Comparison of ENCODE assay signal across 11 cellular contexts in the genomic region with DNA sequence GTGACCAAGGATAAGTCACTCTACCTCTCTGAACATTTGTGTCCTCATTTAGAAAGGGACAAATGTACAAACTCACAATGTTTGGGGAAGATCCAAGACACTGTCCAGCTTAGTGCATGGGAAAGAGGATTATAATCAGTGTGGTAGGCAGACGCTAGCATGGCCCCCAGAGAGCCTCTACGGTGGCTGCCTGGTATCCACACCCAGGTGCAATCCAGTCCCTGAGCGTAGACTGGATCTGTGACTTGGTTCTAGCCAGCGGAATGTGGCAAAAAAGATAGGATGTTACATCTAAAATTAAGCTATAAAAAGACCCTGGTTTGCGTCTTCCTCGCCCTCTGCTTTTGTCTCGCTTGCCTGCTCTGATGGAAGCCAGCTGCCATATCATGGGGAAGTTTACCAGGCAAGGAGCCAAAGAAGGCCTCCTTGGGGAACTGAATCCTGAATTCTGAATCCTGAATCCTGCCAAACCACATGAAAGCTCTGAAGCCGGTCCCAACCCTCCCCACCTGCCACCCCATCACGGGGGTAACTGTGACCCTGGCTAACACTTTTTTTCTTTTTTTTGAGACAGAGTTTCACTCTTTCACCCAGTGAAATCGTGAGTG. TPM values are rescaled to one million over a fixed set of nuclear protein-coding genes. Genes with fewer than 3 reads are reported as not detected.
DNase-seq lines count a peak whose midpoint lies in the region; ATAC-seq and TF ChIP-seq lines count a peak whose summit lies in the region.
"Had no signal": no experiment of that assay in that cellular context is flagged by ENCODE, and none has a peak within 500 bp of the region (broad histone marks: within the 10 kb centered on the region; RNA-seq: fewer than 3 reads in every experiment).

No MANE protein-coding gene starts in this region.

- H3K9me3 ChIP-seq in left ventricle myocardium inferior (replicated peaks), result no peaks in the 10 kb centered on the region
- no peaks in the 10 kb centered on the region for H3K9me3 ChIP-seq in skeletal muscle tissue (ENCODE audit: control insufficient read depth in 3 of 3, low read length in 3 of 3)

- no peaks in the 10 kb centered on the region for H3K27me3 Mint-ChIP-seq in effector memory CD8-positive, alpha-beta T cell
- no peaks in the 10 kb centered on the region for H3K27me3 Mint-ChIP-seq in activated CD4-positive, alpha-beta memory T cell treated with anti-CD3 and anti-CD28 coated beads for 36 hours

- H3K27ac Mint-ChIP-seq in effector memory CD8-positive, alpha-beta T cell, result no peak overlapping the region
- H3K27ac Mint-ChIP-seq in activated CD4-positive, alpha-beta memory T cell treated with anti-CD3 and anti-CD28 coated beads for 36 hours, result no peak overlapping the region

- no peak for ATAC-seq in effector memory CD8-positive, alpha-beta T cell (replicated peaks)

- no peak overlapping the region for H3K4me3 Mint-ChIP-seq in effector memory CD8-positive, alpha-beta T cell
- H3K4me3 Mint-ChIP-seq in activated CD4-positive, alpha-beta memory T cell treated with anti-CD3 and anti-CD28 coated beads for 36 hours, result no peak overlapping the region

- H3K4me3 ChIP-seq in left ventricle myocardium inferior (no peak overlapping the region), skeletal muscle tissue (ENCODE audit: low read length in 3 of 3) (no peak overlapping the region)
- H3K4me3 ChIP-seq: GM23248, skin epidermis had no signal

- POLR2A ChIA-PET in activated CD4-positive, alpha-beta memory T cell treated with anti-CD3 and anti-CD28 coated beads for 36 hours (lab: Charles Lee), result interaction anchor here (1.0 kb wide), 1 partner anchor 44 kb away, joined by 4 read pairs; no protein-coding TSS in a partner anchor

- CTCF ChIA-PET in activated CD4-positive, alpha-beta memory T cell treated with anti-CD3 and anti-CD28 coated beads for 36 hours (lab: Charles Lee), result no interaction called here

- H3K27ac ChIP-seq in left ventricle myocardium inferior (replicated peaks), result peak overlapping the region; percentile 82
- peak overlapping the region; percentile 14 for H3K27ac ChIP-seq in skeletal muscle tissue (ENCODE audit: low read depth, low read length)
- H3K27ac ChIP-seq: GM23248 had no signal

- peaks cover 64% of the 10 kb centered on the region for H3K4me1 ChIP-seq in left ventricle myocardium inferior
- peaks cover 17 to 29% (median 25%) of the 10 kb centered on the region in 3 donors for H3K4me1 ChIP-seq in skeletal muscle tissue (ENCODE audit: control insufficient read depth in 3 of 3, insufficient read depth in 3 of 3, low read length in 3 of 3)

- DNase-seq in HCEC 1CT (peak; percentile 45), astrocyte of the hippocampus (ENCODE audit: low read depth, low spot score) (peak; percentile 37), left ventricle myocardium inferior (peak; percentile 70), H4 (ENCODE audit: low spot score) (no peak), cerebellar cortex (ENCODE audit: low spot score) (no peak)
- DNase-seq in effector memory CD8-positive, alpha-beta T cell, result no peak
- DNase-seq in activated CD4-positive, alpha-beta memory T cell treated with anti-CD3 and anti-CD28 coated beads for 36 hours, result no peak
- DNase-seq: activated effector memory CD4-positive, alpha-beta T cell treated with Interleukin-2 at 50 U/mL for 16 hours; GM23248 had no signal

- H3K36me3 Mint-ChIP-seq in effector memory CD8-positive, alpha-beta T cell (ENCODE audit: insufficient read depth), result no peaks in the 10 kb centered on the region
- no peaks in the 10 kb centered on the region for H3K36me3 Mint-ChIP-seq in activated CD4-positive, alpha-beta memory T cell treated with anti-CD3 and anti-CD28 coated beads for 36 hours

- no peak for TF ChIP-seq CTCF in left ventricle myocardium inferior (IDR thresholded peaks at IDR 0.05; ENCODE audit: borderline replicate concordance)

- peaks cover 41 to 54% of the 10 kb centered on the region in 2 donors for H3K4me1 Mint-ChIP-seq in effector memory CD8-positive, alpha-beta T cell (ENCODE audit: low read depth in 2 of 2)
- H3K4me1 Mint-ChIP-seq in activated CD4-positive, alpha-beta memory T cell treated with anti-CD3 and anti-CD28 coated beads for 36 hours (ENCODE audit: low read depth), result peaks cover 37% of the 10 kb centered on the region

- intact Hi-C loops in left ventricle myocardium inferior (cut with micrococcal nuclease), result no loop called here
- intact Hi-C loops in activated CD4-positive, alpha-beta memory T cell treated with anti-CD3 and anti-CD28 coated beads for 36 hours (cut with micrococcal nuclease), result loop anchor here (10.0 kb wide), 1 partner anchor 235 kb away; no protein-coding TSS in a partner anchor

- H3K9ac ChIP-seq in skeletal muscle tissue (ENCODE audit: low read depth in 1 of 3, low read length in 3 of 3), result no peak overlapping the region
- H3K9ac ChIP-seq: GM23248 had no signal

- H3K36me3 ChIP-seq in left ventricle myocardium inferior (no peaks in the 10 kb centered on the region), skeletal muscle tissue (ENCODE audit: control insufficient read depth in 3 of 3, insufficient read depth in 3 of 3, low read length in 3 of 3) (no peaks in the 10 kb centered on the region)

- no peaks in the 10 kb centered on the region for H3K9me3 Mint-ChIP-seq in effector memory CD8-positive, alpha-beta T cell
- no peaks in the 10 kb centered on the region for H3K9me3 Mint-ChIP-seq in activated CD4-positive, alpha-beta memory T cell treated with anti-CD3 and anti-CD28 coated beads for 36 hours

- H3K27me3 ChIP-seq in left ventricle myocardium inferior (ENCODE audit: low read depth) (peaks cover 25% of the 10 kb centered on the region), skeletal muscle tissue (ENCODE audit: control insufficient read depth in 3 of 3, insufficient read depth in 3 of 3, low read length in 3 of 3) (peaks cover 7 to 27% (median 13%) of the 10 kb centered on the region in 3 donors)

RNA-seq across cellular contexts. Expression of gene PLXDC1, which starts 51.6 kb away (rescaled TPM):
- total RNA-seq in left ventricle myocardium inferior (12.2 TPM), skeletal muscle tissue (0.52 TPM)
- total RNA-seq in H4 (2014; rRNA removed; shearing (Covaris generic)), result 0.21 TPM in 1 of 2 replicates, not detected in the other
- total RNA-seq in activated CD4-positive, alpha-beta memory T cell treated with anti-CD3 and anti-CD28 coated beads for 36 hours, result 1 to 10 TPM; 1.2 to 2.2 TPM
- total RNA-seq: GM23248 had no signal

Comparison
In these comparisons a context has a peak if more than half of its experiments do, and no peak if none do; other contexts are left out.
1. DNase-seq: peak in HCEC 1CT (single experiment), astrocyte of the hippocampus (single experiment) and left ventricle myocardium inferior (single experiment); none in effector memory CD8-positive, alpha-beta T cell (0 of 3), H4 (single experiment), activated CD4-positive, alpha-beta memory T cell treated with anti-CD3 and anti-CD28 coated beads for 36 hours (single experiment) and cerebellar cortex (single experiment).